1 cellular context compared by ENCODE assay signal in genomic region chr6:77463308-77463880, GRCh38.
TF ChIP-seq lines count a peak whose summit lies in the region.

Gene HTR1B, minus strand, starts transcription at chr6:77463491. Its CDS starts 88 bp downstream, at chr6:77463403.

TF ChIP-seq in H1, 55 proteins besides CTCF, POLR2A, EP300 and RAD21 (continued from another document):
- no peak for TF ChIP-seq EGR1 (IDR thresholded peaks at IDR 0.05; ENCODE audit: borderline replicate concordance, low read depth, low read length)
- TF ChIP-seq MAX (IDR thresholded peaks at IDR 0.05), result peak; percentile 7; the same call in 1 of the 2 replicates
- no peak for TF ChIP-seq POLR2AphosphoS5 (IDR thresholded peaks at IDR 0.05; ENCODE audit: low read depth, low read length)
- no peak for TF ChIP-seq BACH1 (IDR thresholded peaks at IDR 0.05; ENCODE audit: low read length)
- TF ChIP-seq BCL11A (IDR thresholded peaks at IDR 0.05; ENCODE audit: low read depth in 2 of 2, low read length in 2 of 2), result no peak
- no peak for TF ChIP-seq SP1 (IDR thresholded peaks at IDR 0.05; ENCODE audit: low read depth, low read length)
- no peak for TF ChIP-seq SRF (IDR thresholded peaks at IDR 0.05; ENCODE audit: low read depth, low read length)
- peak; percentile 76 for TF ChIP-seq SUZ12 (IDR thresholded peaks at IDR 0.05; ENCODE audit: low read length)
- TF ChIP-seq TAF1 (IDR thresholded peaks at IDR 0.05; ENCODE audit: low read depth, low read length), result 0 out of 2 replicates have a peak, but pooled peaks have one; percentile 29
- TF ChIP-seq YY1 (IDR thresholded peaks at IDR 0.05; ENCODE audit: low read depth, low read length), result peak; percentile 23; the same call in 1 of the 2 replicates
- TF ChIP-seq JUND (IDR thresholded peaks at IDR 0.05; ENCODE audit: low read length), result no peak
- no peak for TF ChIP-seq CHD1 (IDR thresholded peaks at IDR 0.05; ENCODE audit: low read depth, low read length)
- TF ChIP-seq BRCA1 (IDR thresholded peaks at IDR 0.05; ENCODE audit: low read depth, low read length), result no peak
- TF ChIP-seq CHD7 (IDR thresholded peaks at IDR 0.05; ENCODE audit: insufficient replicate concordance, low read length), result no peak
- TF ChIP-seq POU5F1 (IDR thresholded peaks at IDR 0.05; ENCODE audit: low read depth, low read length), result no peak
- no peak for TF ChIP-seq HDAC6 (IDR thresholded peaks at IDR 0.05; ENCODE audit: low read depth, low read length)
- TF ChIP-seq RBBP5 (IDR thresholded peaks at IDR 0.05; ENCODE audit: borderline replicate concordance, low read depth, low read length), result peak; percentile 23
- TF ChIP-seq NRF1 (IDR thresholded peaks at IDR 0.05; ENCODE audit: low read depth, low read length), result no peak
- TF ChIP-seq KDM4A (IDR thresholded peaks at IDR 0.05; ENCODE audit: low read depth, low read length, severe bottlenecking), result peak; percentile 56
- 0 out of 2 replicates have a peak, but pooled peaks have one; percentile 30 for TF ChIP-seq TBP (IDR thresholded peaks at IDR 0.05; ENCODE audit: low read depth, low read length)
- TF ChIP-seq TCF12 (IDR thresholded peaks at IDR 0.05; ENCODE audit: low read depth, low read length), result no peak
- no peak for TF ChIP-seq TEAD4 (IDR thresholded peaks at IDR 0.05; ENCODE audit: low read depth, low read length)
- TF ChIP-seq KDM5A (IDR thresholded peaks at IDR 0.05; ENCODE audit: low read length), result no peak
- no peak for TF ChIP-seq PHF8 (conservative IDR thresholded peaks at IDR 0.05; ENCODE audit: low read depth, low read length)
- TF ChIP-seq SP2 (IDR thresholded peaks at IDR 0.05; ENCODE audit: low read length), result no peak
- TF ChIP-seq GABPA (IDR thresholded peaks at IDR 0.05; ENCODE audit: borderline replicate concordance, insufficient read depth, low read length), result no peak
- TF ChIP-seq GTF2F1 (IDR thresholded peaks at IDR 0.05; ENCODE audit: borderline replicate concordance, low read depth, low read length), result no peak
- no peak for TF ChIP-seq USF2 (IDR thresholded peaks at IDR 0.05; ENCODE audit: low read length)
- TF ChIP-seq EZH2 (IDR thresholded peaks at IDR 0.05; ENCODE audit: low read depth, low read length, severe bottlenecking), result peak; percentile 40
- TF ChIP-seq MAFK (IDR thresholded peaks at IDR 0.05; ENCODE audit: low read depth, low read length), result no peak
- TF ChIP-seq CTBP2 (IDR thresholded peaks at IDR 0.05; ENCODE audit: borderline replicate concordance, insufficient read depth, insufficient read length, low read length), result no peak
- peak; percentile 76; the same call in 1 of the 2 replicates for TF ChIP-seq CHD2 (IDR thresholded peaks at IDR 0.05; ENCODE audit: low read length)
- no peak for TF ChIP-seq CBX5 (IDR thresholded peaks at IDR 0.05; ENCODE audit: low read depth, low read length)
- TF ChIP-seq ATF2 (IDR thresholded peaks at IDR 0.05; ENCODE audit: low read length), result no peak
- no peak for TF ChIP-seq RNF2 (IDR thresholded peaks at IDR 0.05; ENCODE audit: borderline replicate concordance, low read depth, low read length, missing control alignments, poor library complexity, severe bottlenecking)
- no peak for TF ChIP-seq SIX5 (IDR thresholded peaks at IDR 0.05; ENCODE audit: low read depth, low read length)
- TF ChIP-seq CREB1 (IDR thresholded peaks at IDR 0.05), result 0 out of 2 replicates have a peak, but pooled peaks have one; percentile 9
- TF ChIP-seq SIRT6 (IDR thresholded peaks at IDR 0.05; ENCODE audit: low read length), result no peak
- 0 out of 4 replicates have a peak, but pooled peaks have one; percentile 45 to 50 for TF ChIP-seq SIN3A (conservative IDR thresholded peaks at IDR 0.05 in 1 of 2, IDR thresholded peaks at IDR 0.05 in 1 of 2; ENCODE audit: low read depth in 1 of 2, low read length in 2 of 2)
- no peak for TF ChIP-seq CBX8 (IDR thresholded peaks at IDR 0.05; ENCODE audit: borderline replicate concordance, low read depth, low read length)
- no peak for TF ChIP-seq RFX5 (IDR thresholded peaks at IDR 0.05; ENCODE audit: borderline replicate concordance, low read depth, low read length)
- TF ChIP-seq TAF7 (optimal IDR thresholded peaks at IDR 0.05; ENCODE audit: borderline replicate concordance, low read depth, low read length), result no peak
- no peak for TF ChIP-seq SP4 (IDR thresholded peaks at IDR 0.05; ENCODE audit: low read length)
- no peak for TF ChIP-seq JUN (IDR thresholded peaks at IDR 0.05; ENCODE audit: low read depth, low read length)
- no peak for TF ChIP-seq ATF3 (IDR thresholded peaks at IDR 0.05; ENCODE audit: insufficient read depth, low read depth, low read length)
- no peak for TF ChIP-seq FOSL1 (IDR thresholded peaks at IDR 0.05; ENCODE audit: insufficient read depth, low read depth, low read length)
- TF ChIP-seq NANOG (IDR thresholded peaks at IDR 0.05; ENCODE audit: insufficient read depth, low read depth, low read length, poor library complexity, severe bottlenecking), result no peak
- no peak for TF ChIP-seq ASH2L (IDR thresholded peaks at IDR 0.05; ENCODE audit: low read length)
- no peak for TF ChIP-seq KDM1A (IDR thresholded peaks at IDR 0.05; ENCODE audit: borderline replicate concordance, low read length)
